In the genomic region with DNA sequence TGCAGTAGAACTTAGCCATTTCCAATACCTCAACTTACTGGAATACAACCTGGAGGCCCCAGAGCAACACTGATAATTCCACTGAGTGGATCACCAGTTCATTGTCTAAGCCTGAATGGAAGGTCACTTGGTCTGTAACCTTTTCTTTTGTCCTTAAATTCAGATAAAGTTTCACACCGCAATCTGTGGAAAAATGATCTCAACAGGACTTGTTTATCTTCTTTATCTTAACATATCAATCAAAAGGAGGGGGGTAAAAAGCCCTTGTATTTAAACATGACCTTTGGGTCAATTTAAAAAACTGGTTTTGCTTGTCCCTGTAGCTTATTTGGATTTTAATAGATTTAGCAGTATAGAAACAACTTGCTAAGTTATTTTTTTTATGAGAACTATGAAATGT, we compare ENCODE assay signal across 14 cellular contexts. TPM values are rescaled to one million over a fixed set of nuclear protein-coding genes. Genes with fewer than 3 reads are reported as not detected.
A peak's percentile ranks its signal among the peaks of the same experiment; 100 is the strongest.
DNase-seq lines count a peak whose midpoint lies in the region; ATAC-seq and TF ChIP-seq lines count a peak whose summit lies in the region.
"Had no signal": no experiment of that assay in that cellular context is flagged by ENCODE, and none has a peak within 500 bp of the region (broad histone marks: within the 10 kb centered on the region; RNA-seq: fewer than 3 reads in every experiment).

No MANE protein-coding gene starts in this region.

- H4K20me1 ChIP-seq in PC-9 (ENCODE audit: insufficient read depth): peaks cover 11% of the 10 kb centered on the region

- H3K9me2 ChIP-seq in PC-9 (ENCODE audit: insufficient read depth): no peaks in the 10 kb centered on the region

- ATAC-seq in gastroesophageal sphincter: no peak
- no peak for ATAC-seq in GM21576 (IDR thresholded peaks at IDR 0.05; ENCODE audit: unreplicated experiment)

- TF ChIP-seq EP300 in gastroesophageal sphincter (IDR thresholded peaks at IDR 0.05) (no peak), stomach (IDR thresholded peaks at IDR 0.05) (no peak)

- intact Hi-C loops in PC-9 (cut with micrococcal nuclease; ENCODE audit: unreplicated experiment) (loop anchor here (1.0 to 10.0 kb wide), 4 partner anchors 92 to 363 kb away; partner anchors contain the start of gene NAPA), stomach (cut with DNase I; ENCODE audit: low total_unique reads) (loop anchor here (10.0 kb wide), 1 partner anchor 53 kb away; no protein-coding TSS in a partner anchor)

- DNase-seq in PC-9 (peak; percentile 18 to 92), stomach (no peak), cerebellar cortex (ENCODE audit: low spot score) (no peak)
- no peak for DNase-seq in activated naive CD4-positive, alpha-beta T cell treated with anti-CD3 and anti-CD28 coated beads, Interleukin-2, amount 50 U/mL, for 16 hours
- DNase-seq: activated CD4-positive, CD25-positive, alpha-beta regulatory T cell; C1 segment of cervical spinal cord; DND-41; NCI-H1105 treated with DMSO at 0.1 percent for 48 hours had no signal

- no peaks in the 10 kb centered on the region for H3K9me3 ChIP-seq in HUES48 (ENCODE audit: control insufficient read depth, insufficient read depth, low read length)
- no peaks in the 10 kb centered on the region for H3K9me3 ChIP-seq in PC-9 (ENCODE audit: insufficient read depth, low read depth)
- H3K9me3 ChIP-seq in gastroesophageal sphincter: no peaks in the 10 kb centered on the region
- H3K9me3 ChIP-seq in stomach: no peaks in the 10 kb centered on the region
- H3K9me3 ChIP-seq: HAP-1, pancreas had no signal

- TF ChIP-seq POLR2A in gastroesophageal sphincter (IDR thresholded peaks at IDR 0.05) (no peak), stomach (IDR thresholded peaks at IDR 0.05) (no peak)

- peaks cover 68% of the 10 kb centered on the region for H3F3A ChIP-seq in PC-9 (ENCODE audit: insufficient read depth, low read depth)

- H3K4me3 ChIP-seq in HUES48 (ENCODE audit: low read depth, low read length): no peak overlapping the region
- peak overlapping the region; percentile 41 for H3K4me3 ChIP-seq in PC-9
- no peak overlapping the region for H3K4me3 ChIP-seq in gastroesophageal sphincter
- no peak overlapping the region for H3K4me3 ChIP-seq in stomach
- H3K4me3 ChIP-seq: HAP-1, pancreas had no signal

- WGBS in gastroesophageal sphincter (ENCODE audit: low coverage in 1 of 2), 2 donors: 22 to 56% methylated on average over 1 of the region's 1 CpG
- 21 to 55% (median 33%) methylated on average over 1 of the region's 1 CpG for WGBS in stomach, 5 donors

- no TSS peak for BruUV-seq in PC-9 (replicated peaks; lab: Mats Ljungman, UMichigan)

- POLR2A ChIA-PET in PC-9 (lab: Charles Lee; ENCODE audit: unreplicated experiment): interaction anchor here (0.7 kb wide), 1 partner anchor 92 kb away, joined by 3 read pairs; no protein-coding TSS in a partner anchor

- no peak overlapping the region for H3K9ac ChIP-seq in HUES48 (ENCODE audit: low read depth, low read length)
- H3K9ac ChIP-seq: KMS-11 had no signal

- H2AFZ ChIP-seq in PC-9: no peak overlapping the region

- TF ChIP-seq CTCF in PC-9 (conservative IDR thresholded peaks at IDR 0.05) (0 out of 2 replicates have a peak, but pooled peaks have one; percentile 18), gastroesophageal sphincter (IDR thresholded peaks at IDR 0.05) (no peak), stomach (IDR thresholded peaks at IDR 0.05) (no peak)

- CTCF ChIA-PET in PC-9 (lab: Charles Lee): interaction anchor here (1.5 kb wide), 1 partner anchor 92 kb away, joined by 5 read pairs; no protein-coding TSS in a partner anchor

- peaks cover 89% of the 10 kb centered on the region for H3K36me3 ChIP-seq in HUES48 (ENCODE audit: control insufficient read depth, insufficient read depth, low read length)
- peaks cover 38% of the 10 kb centered on the region for H3K36me3 ChIP-seq in PC-9 (ENCODE audit: low read depth)
- H3K36me3 ChIP-seq in gastroesophageal sphincter: peaks cover 0 to 76% of the 10 kb centered on the region in 2 donors
- H3K36me3 ChIP-seq in stomach: peaks cover 42 to 85% (median 76%) of the 10 kb centered on the region in 4 donors

- peaks cover 55% of the 10 kb centered on the region for H3K79me2 ChIP-seq in PC-9 (ENCODE audit: low read depth)

- H3K27me3 ChIP-seq in HUES48 (ENCODE audit: control insufficient read depth, insufficient read depth, low read length) (no peaks in the 10 kb centered on the region), PC-9 (ENCODE audit: insufficient read depth, low read depth) (no peaks in the 10 kb centered on the region), gastroesophageal sphincter (no peaks in the 10 kb centered on the region), stomach (no peaks in the 10 kb centered on the region)
- H3K27me3 ChIP-seq: pancreas had no signal

- peak overlapping the region; percentile 79 for H3K4me2 ChIP-seq in PC-9
- H3K4me2 ChIP-seq: KMS-11 had no signal

- H3K4me1 ChIP-seq in HUES48 (ENCODE audit: control insufficient read depth, insufficient read depth, low read length): peaks cover 18% of the 10 kb centered on the region
- H3K4me1 ChIP-seq in PC-9 (replicated peaks; ENCODE audit: insufficient read depth): peaks cover 61% of the 10 kb centered on the region
- H3K4me1 ChIP-seq in gastroesophageal sphincter: peaks cover 10 to 78% (median 11%) of the 10 kb centered on the region in 3 donors
- peaks cover 46 to 69% (median 57%) of the 10 kb centered on the region in 4 donors for H3K4me1 ChIP-seq in stomach

- H3K27ac ChIP-seq in HUES48 (ENCODE audit: low read depth, low read length): peak overlapping the region; percentile 59
- H3K27ac ChIP-seq in PC-9: peak overlapping the region; percentile 84
- H3K27ac ChIP-seq in gastroesophageal sphincter: peak overlapping the region; percentile 46 to 84 (median 78)
- H3K27ac ChIP-seq in stomach: peak overlapping the region in 4 of 5 donors; percentile 39 to 71 (median 54)
- H3K27ac ChIP-seq: KMS-11 had no signal

RNA-seq across cellular contexts. Expression of gene SAE1, which starts 21.6 kb away (rescaled TPM):
- 133 and 148 TPM in 2 replicates for total RNA-seq in PC-9 (2021)
- total RNA-seq in gastroesophageal sphincter: 100 to 1,000 TPM; 134 to 157 (median 153) TPM
- total RNA-seq in stomach: 100 to 1,000 TPM in 1 of 5 donors, 10 to 100 TPM in 4; 16.2 to 373 (median 38.7) TPM
- 10 to 100 TPM; 37.8 to 53.9 (median 48.4) TPM for polyA plus RNA-seq in stomach

RNA-seq across cellular contexts. Expression of gene ZC3H4, which starts 38.6 kb away (rescaled TPM):
- 41.6 and 51.9 TPM in 2 replicates for total RNA-seq in PC-9 (2021)
- total RNA-seq in gastroesophageal sphincter: 10 to 100 TPM; 22.5 to 28.7 (median 24.9) TPM
- 10 to 100 TPM; 14.7 to 78.5 (median 38.8) TPM for total RNA-seq in stomach
- 1 to 10 TPM; 4.7 to 8.5 (median 5.7) TPM for polyA plus RNA-seq in stomach

Comparison
In these comparisons a context has a peak if more than half of its experiments do, and no peak if none do; other contexts are left out.
1. DNase-seq: peak in PC-9 (2 of 2); none in stomach (single experiment), cerebellar cortex (single experiment) and activated naive CD4-positive, alpha-beta T cell treated with anti-CD3 and anti-CD28 coated beads, Interleukin-2, amount 50 U/mL, for 16 hours (single experiment).
2. Peak in every context shown above with its lines, with median percentiles within 50 percentile points of each other: H3K27ac ChIP-seq.